1 cellular context compared by ENCODE assay signal in genomic region chr19:47479701-47480503, GRCh38.
TF ChIP-seq lines count a peak whose summit lies in the region.

No MANE protein-coding gene starts in this region.

TF ChIP-seq in A549, 52 proteins besides CTCF, POLR2A, EP300 and RAD21 (continued from another document):
- TF ChIP-seq, protein P1, sequence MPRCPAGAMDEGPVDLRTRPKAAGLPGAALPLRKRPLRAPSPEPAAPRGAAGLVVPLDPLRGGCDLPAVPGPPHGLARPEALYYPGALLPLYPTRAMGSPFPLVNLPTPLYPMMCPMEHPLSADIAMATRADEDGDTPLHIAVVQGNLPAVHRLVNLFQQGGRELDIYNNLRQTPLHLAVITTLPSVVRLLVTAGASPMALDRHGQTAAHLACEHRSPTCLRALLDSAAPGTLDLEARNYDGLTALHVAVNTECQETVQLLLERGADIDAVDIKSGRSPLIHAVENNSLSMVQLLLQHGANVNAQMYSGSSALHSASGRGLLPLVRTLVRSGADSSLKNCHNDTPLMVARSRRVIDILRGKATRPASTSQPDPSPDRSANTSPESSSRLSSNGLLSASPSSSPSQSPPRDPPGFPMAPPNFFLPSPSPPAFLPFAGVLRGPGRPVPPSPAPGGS (IDR thresholded peaks at IDR 0.05), result no peak
- TF ChIP-seq HOXB13 (CRISPR knock-in tag; IDR thresholded peaks at IDR 0.05; ENCODE audit: low read depth), result no peak
- no peak for TF ChIP-seq MAFK (IDR thresholded peaks at IDR 0.05; ENCODE audit: partially characterized antibody)
- TF ChIP-seq SREBF2 (IDR thresholded peaks at IDR 0.05), result no peak
- no peak for TF ChIP-seq POLR2AphosphoS2 (conservative IDR thresholded peaks at IDR 0.05; ENCODE audit: low read length)
- TF ChIP-seq, protein P2, sequence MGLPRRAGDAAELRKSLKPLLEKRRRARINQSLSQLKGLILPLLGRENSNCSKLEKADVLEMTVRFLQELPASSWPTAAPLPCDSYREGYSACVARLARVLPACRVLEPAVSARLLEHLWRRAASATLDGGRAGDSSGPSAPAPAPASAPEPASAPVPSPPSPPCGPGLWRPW (IDR thresholded peaks at IDR 0.05), result no peak
- TF ChIP-seq USF2 (IDR thresholded peaks at IDR 0.05), result no peak
- TF ChIP-seq PHF8 (IDR thresholded peaks at IDR 0.05; ENCODE audit: borderline replicate concordance, low read depth), result no peak
- no peak for TF ChIP-seq RNF2 (IDR thresholded peaks at IDR 0.05; ENCODE audit: borderline replicate concordance, low read depth)
- TF ChIP-seq, protein P3, sequence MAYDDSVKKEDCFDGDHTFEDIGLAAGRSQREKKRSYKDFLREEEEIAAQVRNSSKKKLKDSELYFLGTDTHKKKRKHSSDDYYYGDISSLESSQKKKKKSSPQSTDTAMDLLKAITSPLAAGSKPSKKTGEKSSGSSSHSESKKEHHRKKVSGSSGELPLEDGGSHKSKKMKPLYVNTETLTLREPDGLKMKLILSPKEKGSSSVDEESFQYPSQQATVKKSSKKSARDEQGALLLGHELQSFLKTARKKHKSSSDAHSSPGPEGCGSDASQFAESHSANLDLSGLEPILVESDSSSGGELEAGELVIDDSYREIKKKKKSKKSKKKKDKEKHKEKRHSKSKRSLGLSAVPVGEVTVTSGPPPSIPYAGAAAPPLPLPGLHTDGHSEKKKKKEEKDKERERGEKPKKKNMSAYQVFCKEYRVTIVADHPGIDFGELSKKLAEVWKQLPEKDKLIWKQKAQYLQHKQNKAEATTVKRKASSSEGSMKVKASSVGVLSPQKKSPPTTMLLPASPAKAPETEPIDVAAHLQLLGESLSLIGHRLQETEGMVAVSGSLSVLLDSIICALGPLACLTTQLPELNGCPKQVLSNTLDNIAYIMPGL (CRISPR knock-in tag; IDR thresholded peaks at IDR 0.05; ENCODE audit: borderline replicate concordance), result no peak
